ENCODE assay signal across 1 cellular context in genomic region chr18:57533399-57533884, GRCh38.
TF ChIP-seq lines count a peak whose summit lies in the region.

No MANE protein-coding gene starts in this region.

TF ChIP-seq in GM23338, 12 proteins besides CTCF, POLR2A, EP300 and RAD21 (continued from another document):
- no peak for TF ChIP-seq ZNF462 (CRISPR knock-in tag; IDR thresholded peaks at IDR 0.05)
- no peak for TF ChIP-seq EZH2 (IDR thresholded peaks at IDR 0.05; ENCODE audit: low read depth, unreplicated experiment)
- no peak for TF ChIP-seq CREB1 (CRISPR knock-in tag; IDR thresholded peaks at IDR 0.05; ENCODE audit: low read depth)
- TF ChIP-seq JUNB (IDR thresholded peaks at IDR 0.05; ENCODE audit: unreplicated experiment) = no peak
- TF ChIP-seq ETS1 (IDR thresholded peaks at IDR 0.05) = no peak
- no peak for TF ChIP-seq POLR2AphosphoS5 (IDR thresholded peaks at IDR 0.05; ENCODE audit: low read depth)
- TF ChIP-seq NANOG (IDR thresholded peaks at IDR 0.05; ENCODE audit: borderline replicate concordance) = no peak
- no peak for TF ChIP-seq EZH2phosphoT487 (IDR thresholded peaks at IDR 0.05; ENCODE audit: unreplicated experiment)
- TF ChIP-seq STAT1 (IDR thresholded peaks at IDR 0.05; ENCODE audit: unreplicated experiment) = no peak
